37 cellular contexts compared by ENCODE assay signal in genomic region chr2:201828235-201828634, GRCh38. TPM values are rescaled to one million over a fixed set of nuclear protein-coding genes. Genes with fewer than 3 reads are reported as not detected.
"Had no signal": no experiment of that assay in that cellular context is flagged by ENCODE, and none has a peak within 500 bp of the region (broad histone marks: within the 10 kb centered on the region; RNA-seq: fewer than 3 reads in every experiment).

No MANE protein-coding gene starts in this region.

- DNase-seq: activated CD4-positive, alpha-beta memory T cell treated with anti-CD3 and anti-CD28 coated beads, Interleukin-2, amount 10 ng/mL, durations not matched to agents 7 days and 5 days; activated CD4-positive, alpha-beta T cell treated with anti-CD3 and anti-CD28 coated beads for 1 hour; activated CD4-positive, alpha-beta T cell treated with anti-CD3 and anti-CD28 coated beads for 36 hours; activated CD4-positive, alpha-beta T cell treated with anti-CD3 and anti-CD28 coated beads for 48 hours; activated CD4-positive, alpha-beta T cell treated with anti-CD3 and anti-CD28 coated beads, Interleukin-2, amount 10 ng/mL, durations not matched to agents 7 days and 5 days; activated CD4-positive, alpha-beta T cell treated with anti-CD3 and anti-CD28 coated beads, Interleukin-2, amount 50 U/mL, for 48 hours; activated CD4-positive, CD25-positive, alpha-beta regulatory T cell; activated CD8-positive, alpha-beta memory T cell treated with anti-CD3 and anti-CD28 coated beads for 24 hours; activated CD8-positive, alpha-beta memory T cell treated with anti-CD3 and anti-CD28 coated beads, Interleukin-2, amount 10 ng/mL, durations not matched to agents 7 days and 5 days; activated CD8-positive, alpha-beta memory T cell treated with anti-CD3 and anti-CD28 coated beads, Interleukin-2, amount 50 U/mL, for 48 hours; activated CD8-positive, alpha-beta T cell treated with anti-CD3 and anti-CD28 coated beads, Interleukin-2, amount 10 ng/mL, durations not matched to agents 7 days and 5 days; activated effector memory CD4-positive, alpha-beta T cell treated with Interleukin-2 at 50 U/mL for 16 hours; activated gamma-delta T cell; activated naive CD4-positive, alpha-beta T cell treated with anti-CD3 and anti-CD28 coated beads, Interleukin-2, amount 10 ng/mL, durations not matched to agents 7 days and 5 days; activated naive CD4-positive, alpha-beta T cell treated with Interleukin-2 at 50 U/mL for 16 hours; activated naive CD8-positive, alpha-beta T cell treated with anti-CD3 and anti-CD28 coated beads, Interleukin-2, amount 10 ng/mL, durations not matched to agents 7 days and 5 days; activated naive CD8-positive, alpha-beta T cell treated with anti-CD3 and anti-CD28 coated beads, Interleukin-2, amount 50 U/mL, for 24 hours; activated T-cell treated with anti-CD3 and anti-CD28 coated beads, Interleukin-2, amount 50 U/mL, for 24 hours; activated T-cell treated with anti-CD3 and anti-CD28 coated beads, Interleukin-2, amount 50 U/mL, for 48 hours; amygdala; anterior cingulate cortex; body of pancreas; brain microvascular endothelial cell; central memory CD4-positive, alpha-beta T cell; T-helper 1 cell; T-helper 2 cell; T-helper 9 cell; WERI-Rb-1 had no signal

- H3K27ac ChIP-seq: ascending aorta, body of pancreas, brain microvascular endothelial cell, breast epithelium, WERI-Rb-1 had no signal

- H3K4me1 Mint-ChIP-seq: activated CD4-positive, alpha-beta T cell treated with anti-CD3 and anti-CD28 coated beads for 36 hours; activated CD4-positive, alpha-beta T cell treated with anti-CD3 and anti-CD28 coated beads, Interleukin-2, amount 10 ng/mL, durations not matched to agents 7 days and 5 days; activated naive CD4-positive, alpha-beta T cell treated with anti-CD3 and anti-CD28 coated beads, Interleukin-2, amount 10 ng/mL, durations not matched to agents 7 days and 5 days; activated naive CD4-positive, alpha-beta T cell treated with anti-CD3 and anti-CD28 coated beads, Interleukin-2, amount 50 U/mL, for 24 hours; activated naive CD8-positive, alpha-beta T cell treated with anti-CD3 and anti-CD28 coated beads, Interleukin-2, amount 50 U/mL, for 24 hours; WTC11 had no signal

- H3K27ac Mint-ChIP-seq: activated CD4-positive, alpha-beta memory T cell treated with anti-CD3 and anti-CD28 coated beads, Interleukin-2, amount 10 ng/mL, durations not matched to agents 7 days and 5 days; activated CD4-positive, alpha-beta T cell treated with anti-CD3 and anti-CD28 coated beads for 36 hours; activated CD4-positive, alpha-beta T cell treated with anti-CD3 and anti-CD28 coated beads, Interleukin-2, amount 10 ng/mL, durations not matched to agents 7 days and 5 days; activated CD8-positive, alpha-beta memory T cell treated with anti-CD3 and anti-CD28 coated beads, Interleukin-2, amount 10 ng/mL, durations not matched to agents 7 days and 5 days; activated CD8-positive, alpha-beta T cell treated with anti-CD3 and anti-CD28 coated beads, Interleukin-2, amount 10 ng/mL, durations not matched to agents 7 days and 5 days; activated naive CD4-positive, alpha-beta T cell treated with anti-CD3 and anti-CD28 coated beads, Interleukin-2, amount 10 ng/mL, durations not matched to agents 7 days and 5 days; activated naive CD4-positive, alpha-beta T cell treated with anti-CD3 and anti-CD28 coated beads, Interleukin-2, amount 50 U/mL, for 24 hours; activated naive CD8-positive, alpha-beta T cell; activated naive CD8-positive, alpha-beta T cell treated with anti-CD3 and anti-CD28 coated beads, Interleukin-2, amount 10 ng/mL, durations not matched to agents 7 days and 5 days; activated naive CD8-positive, alpha-beta T cell treated with anti-CD3 and anti-CD28 coated beads, Interleukin-2, amount 50 U/mL, for 24 hours; activated T-cell treated with anti-CD3 and anti-CD28 coated beads, Interleukin-2, amount 50 U/mL, for 24 hours; activated T-helper 2 cell treated with anti-CD3 and anti-CD28 coated beads, Interferon-gamma antibody, Interleukin-2, Interleukin-4, amounts not matched to agents 10 μg/mL and 5 μg/mL and 100 μg/mL, durations not matched to agents 14 hours and 24 hours and 36 hours; T-helper 1 cell treated with Interleukin-12 subunit alpha and Interleukin-12 subunit beta and Interleukin-4 antibody, amounts not matched to agents 30 μg/mL and 1 μg/mL, for 36 hours; T-helper 2 cell treated with Interferon-gamma antibody and Interleukin-4, amounts not matched to agents 5 μg/mL and 100 μg/mL, for 36 hours; WTC11 had no signal

- H3K9me3 ChIP-seq: ascending aorta, body of pancreas, breast epithelium had no signal

- ATAC-seq: activated CD4-positive, alpha-beta T cell treated with anti-CD3 and anti-CD28 coated beads for 36 hours; activated CD4-positive, CD25-positive, alpha-beta regulatory T cell treated with anti-CD3 and anti-CD28 coated beads, Interleukin-2, amount 50 U/mL, for 24 hours; activated CD8-positive, alpha-beta memory T cell treated with anti-CD3 and anti-CD28 coated beads, Interleukin-2, amount 10 ng/mL, durations not matched to agents 7 days and 5 days; activated CD8-positive, alpha-beta T cell treated with anti-CD3 and anti-CD28 coated beads, Interleukin-2, amount 10 ng/mL, durations not matched to agents 7 days and 5 days; activated naive CD8-positive, alpha-beta T cell treated with anti-CD3 and anti-CD28 coated beads, Interleukin-2, amount 50 U/mL, for 24 hours; body of pancreas; WTC11 had no signal

- H3K4me1 ChIP-seq: body of pancreas, breast epithelium had no signal

- H3K9me3 Mint-ChIP-seq: activated CD4-positive, alpha-beta memory T cell treated with anti-CD3 and anti-CD28 coated beads, Interleukin-2, amount 10 ng/mL, durations not matched to agents 7 days and 5 days; activated CD4-positive, alpha-beta T cell treated with anti-CD3 and anti-CD28 coated beads, Interleukin-2, amount 10 ng/mL, durations not matched to agents 7 days and 5 days; activated naive CD4-positive, alpha-beta T cell treated with anti-CD3 and anti-CD28 coated beads, Interleukin-2, amount 10 ng/mL, durations not matched to agents 7 days and 5 days; activated naive CD4-positive, alpha-beta T cell treated with anti-CD3 and anti-CD28 coated beads, Interleukin-2, amount 50 U/mL, for 24 hours; activated naive CD8-positive, alpha-beta T cell treated with anti-CD3 and anti-CD28 coated beads, Interleukin-2, amount 10 ng/mL, durations not matched to agents 7 days and 5 days; activated naive CD8-positive, alpha-beta T cell treated with anti-CD3 and anti-CD28 coated beads, Interleukin-2, amount 50 U/mL, for 24 hours; activated T-cell treated with anti-CD3 and anti-CD28 coated beads, Interleukin-2, amount 50 U/mL, for 24 hours; activated T-helper 2 cell treated with anti-CD3 and anti-CD28 coated beads, Interferon-gamma antibody, Interleukin-2, Interleukin-4, amounts not matched to agents 10 μg/mL and 5 μg/mL and 100 μg/mL, durations not matched to agents 14 hours and 24 hours and 36 hours; T-helper 1 cell treated with Interleukin-12 subunit alpha and Interleukin-12 subunit beta and Interleukin-4 antibody, amounts not matched to agents 30 μg/mL and 1 μg/mL, for 36 hours; T-helper 2 cell treated with Interferon-gamma antibody and Interleukin-4, amounts not matched to agents 5 μg/mL and 100 μg/mL, for 36 hours had no signal

- H3K4me3 ChIP-seq: ascending aorta, body of pancreas, breast epithelium had no signal

- H3K4me3 Mint-ChIP-seq: activated CD4-positive, alpha-beta memory T cell treated with anti-CD3 and anti-CD28 coated beads, Interleukin-2, amount 10 ng/mL, durations not matched to agents 7 days and 5 days; activated CD4-positive, alpha-beta T cell treated with anti-CD3 and anti-CD28 coated beads for 36 hours; activated CD4-positive, alpha-beta T cell treated with anti-CD3 and anti-CD28 coated beads, Interleukin-2, amount 10 ng/mL, durations not matched to agents 7 days and 5 days; activated CD8-positive, alpha-beta memory T cell treated with anti-CD3 and anti-CD28 coated beads, Interleukin-2, amount 10 ng/mL, durations not matched to agents 7 days and 5 days; activated CD8-positive, alpha-beta T cell treated with anti-CD3 and anti-CD28 coated beads, Interleukin-2, amount 10 ng/mL, durations not matched to agents 7 days and 5 days; activated naive CD4-positive, alpha-beta T cell treated with anti-CD3 and anti-CD28 coated beads, Interleukin-2, amount 10 ng/mL, durations not matched to agents 7 days and 5 days; activated naive CD4-positive, alpha-beta T cell treated with anti-CD3 and anti-CD28 coated beads, Interleukin-2, amount 50 U/mL, for 24 hours; activated naive CD8-positive, alpha-beta T cell; activated naive CD8-positive, alpha-beta T cell treated with anti-CD3 and anti-CD28 coated beads, Interleukin-2, amount 10 ng/mL, durations not matched to agents 7 days and 5 days; activated naive CD8-positive, alpha-beta T cell treated with anti-CD3 and anti-CD28 coated beads, Interleukin-2, amount 50 U/mL, for 24 hours; activated T-cell treated with anti-CD3 and anti-CD28 coated beads, Interleukin-2, amount 50 U/mL, for 24 hours; T-helper 1 cell treated with Interleukin-12 subunit alpha and Interleukin-12 subunit beta and Interleukin-4 antibody, amounts not matched to agents 30 μg/mL and 1 μg/mL, for 36 hours; T-helper 2 cell treated with Interferon-gamma antibody and Interleukin-4, amounts not matched to agents 5 μg/mL and 100 μg/mL, for 36 hours; WTC11 had no signal

- H3K36me3 ChIP-seq: ascending aorta, brain microvascular endothelial cell, breast epithelium, WERI-Rb-1 had no signal

- H3K36me3 Mint-ChIP-seq: activated CD8-positive, alpha-beta memory T cell treated with anti-CD3 and anti-CD28 coated beads, Interleukin-2, amount 10 ng/mL, durations not matched to agents 7 days and 5 days; activated naive CD4-positive, alpha-beta T cell treated with anti-CD3 and anti-CD28 coated beads, Interleukin-2, amount 10 ng/mL, durations not matched to agents 7 days and 5 days; activated naive CD4-positive, alpha-beta T cell treated with anti-CD3 and anti-CD28 coated beads, Interleukin-2, amount 50 U/mL, for 24 hours; activated naive CD8-positive, alpha-beta T cell; activated naive CD8-positive, alpha-beta T cell treated with anti-CD3 and anti-CD28 coated beads, Interleukin-2, amount 10 ng/mL, durations not matched to agents 7 days and 5 days; WTC11 had no signal

- H3K27me3 ChIP-seq: ascending aorta, body of pancreas, brain microvascular endothelial cell, breast epithelium had no signal

RNA-seq across cellular contexts. Expression of gene CDK15, which starts 21.9 kb away (rescaled TPM):
- total RNA-seq: activated CD4-positive, alpha-beta memory T cell treated with anti-CD3 and anti-CD28 coated beads, Interleukin-2, amount 10 ng/mL, durations not matched to agents 7 days and 5 days; activated CD4-positive, alpha-beta T cell treated with anti-CD3 and anti-CD28 coated beads for 36 hours; activated CD4-positive, alpha-beta T cell treated with anti-CD3 and anti-CD28 coated beads, Interleukin-2, amount 10 ng/mL, durations not matched to agents 7 days and 5 days; activated CD8-positive, alpha-beta memory T cell treated with anti-CD3 and anti-CD28 coated beads, Interleukin-2, amount 10 ng/mL, durations not matched to agents 7 days and 5 days; activated CD8-positive, alpha-beta T cell treated with anti-CD3 and anti-CD28 coated beads, Interleukin-2, amount 10 ng/mL, durations not matched to agents 7 days and 5 days; activated naive CD8-positive, alpha-beta T cell treated with anti-CD3 and anti-CD28 coated beads, Interleukin-2, amount 10 ng/mL, durations not matched to agents 7 days and 5 days; activated T-helper 2 cell treated with anti-CD3 and anti-CD28 coated beads, Interferon-gamma antibody, Interleukin-2, Interleukin-4, amounts not matched to agents 10 μg/mL and 5 μg/mL and 100 μg/mL, durations not matched to agents 14 hours and 24 hours and 36 hours; WTC11 had no signal
